ENCODE assay signal across 16 cellular contexts in the genomic region with DNA sequence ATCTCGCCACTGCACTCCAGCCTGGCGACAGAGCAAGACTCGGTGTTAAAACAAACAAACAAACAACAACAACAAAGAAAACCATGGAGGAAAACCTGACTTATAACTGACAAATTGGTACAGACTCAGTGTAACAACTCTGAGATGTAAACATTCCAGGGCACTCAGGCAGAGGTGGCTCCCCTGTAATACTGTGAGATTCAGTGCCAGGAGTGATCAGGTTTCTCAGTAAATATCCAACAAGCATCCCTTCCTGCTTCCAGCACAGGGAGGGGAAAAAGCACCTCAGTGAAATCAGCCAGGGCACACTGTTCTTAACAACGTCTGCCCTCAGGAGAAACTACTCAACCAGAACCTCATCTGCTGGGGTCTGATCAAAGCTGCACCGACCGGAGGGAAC. TPM values are rescaled to one million over a fixed set of nuclear protein-coding genes. Genes with fewer than 3 reads are reported as not detected.
DNase-seq lines count a peak whose midpoint lies in the region; ATAC-seq, FAIRE-seq and TF ChIP-seq lines count a peak whose summit lies in the region.
"Had no signal": no experiment of that assay in that cellular context is flagged by ENCODE, and none has a peak within 500 bp of the region (broad histone marks: within the 10 kb centered on the region; RNA-seq: fewer than 3 reads in every experiment).

No MANE protein-coding gene starts in this region.

- H3K36me3 ChIP-seq in adipocyte (ENCODE audit: control insufficient read depth, insufficient read depth, low read length, severe bottlenecking) (peaks cover 45% of the 10 kb centered on the region), trophoblast cell (ENCODE audit: control insufficient read depth in 1 of 2, insufficient read depth in 2 of 2, low read length in 2 of 2) (peaks cover 3 to 4% of the 10 kb centered on the region in 2 experiments), stomach (peaks cover under 1 to 32% (median 23%) of the 10 kb centered on the region in 4 donors)
- H3K36me3 ChIP-seq: BE2C had no signal

- no CpG with 5 or more reads among the region's 6 CpGs for WGBS in trophoblast cell (ENCODE audit: extremely low coverage, insufficient coverage, insufficient read length)
- 73 to 85% (median 77%) methylated on average over 6 of the region's 6 CpGs for WGBS in stomach, 5 donors

- peaks cover 20% of the 10 kb centered on the region for H3K4me1 ChIP-seq in adipocyte (ENCODE audit: control insufficient read depth, insufficient read depth, low read length)
- peaks cover 0 to 2% of the 10 kb centered on the region in 2 experiments for H3K4me1 ChIP-seq in trophoblast cell (ENCODE audit: control insufficient read depth in 1 of 2, insufficient read depth in 2 of 2, low read length in 2 of 2)
- H3K4me1 ChIP-seq in stomach = peaks cover 0 to 49% (median 30%) of the 10 kb centered on the region in 4 donors

- no peak overlapping the region for H2BK12ac ChIP-seq in trophoblast cell (ENCODE audit: low read length)

- H4K8ac ChIP-seq in trophoblast cell (ENCODE audit: low read depth, low read length) = peak overlapping the region; percentile 31

- no peaks in the 10 kb centered on the region for H3K79me1 ChIP-seq in trophoblast cell (ENCODE audit: low read length)

- no peak for TF ChIP-seq POLR2A in GM12891 (IDR thresholded peaks at IDR 0.05; ENCODE audit: low read depth, low read length)
- TF ChIP-seq POLR2A in stomach (IDR thresholded peaks at IDR 0.05) = no peak

- H3K27ac ChIP-seq in trophoblast cell (ENCODE audit: low read depth, low read length) = no peak overlapping the region
- peak overlapping the region in 2 of 5 donors; percentile 5 to 8 for H3K27ac ChIP-seq in stomach
- H3K27ac ChIP-seq: esophagus muscularis mucosa, tibial artery had no signal

- H2AK5ac ChIP-seq in trophoblast cell (ENCODE audit: low read length) = no peak overlapping the region

- no peak overlapping the region for H4K12ac ChIP-seq in trophoblast cell (ENCODE audit: low read depth, low read length)

- H3K9ac ChIP-seq in adipocyte (ENCODE audit: low read length) (no peak overlapping the region), trophoblast cell (ENCODE audit: low read length) (no peak overlapping the region)

- no peak for ATAC-seq in HG02571 (IDR thresholded peaks at IDR 0.05; ENCODE audit: unreplicated experiment)
- ATAC-seq: activated naive CD8-positive, alpha-beta T cell treated with anti-CD3 and anti-CD28 coated beads, Interleukin-2, amount 50 U/mL, for 24 hours; natural killer cell treated with Interleukin-12 subunit alpha and Interleukin-12 subunit beta and Interleukin-15 and Interleukin-18, amount 100 ng/mL, for 72 hours; stimulated activated effector memory CD8-positive, alpha-beta T cell treated with anti-CD3 and anti-CD28 coated beads, Interleukin-12 subunit alpha, Interleukin-12 subunit beta, amount 100 ng/mL, for 72 hours had no signal

- H3K18ac ChIP-seq in trophoblast cell (ENCODE audit: low read length) = no peak overlapping the region

- H2BK120ac ChIP-seq in trophoblast cell (ENCODE audit: insufficient read depth, low read length, poor library complexity) = no peak overlapping the region

- no peaks in the 10 kb centered on the region for H3K9me3 ChIP-seq in adipocyte (ENCODE audit: control insufficient read depth, low read length)
- peaks cover under 1% of the 10 kb centered on the region for H3K9me3 ChIP-seq in trophoblast cell (ENCODE audit: insufficient read depth, low read depth, low read length)
- no peaks in the 10 kb centered on the region for H3K9me3 ChIP-seq in stomach
- H3K9me3 ChIP-seq: BE2C, esophagus muscularis mucosa, tibial artery had no signal

- no peak overlapping the region for H3K4me3 ChIP-seq in LNCaP clone FGC (ENCODE audit: low read depth, low read length)
- no peak overlapping the region for H3K4me3 ChIP-seq in adipocyte (ENCODE audit: low read length)
- H3K4me3 ChIP-seq in trophoblast cell (ENCODE audit: low read depth, low read length) = no peak overlapping the region
- no peak overlapping the region for H3K4me3 ChIP-seq in stomach
- H3K4me3 ChIP-seq: esophagus muscularis mucosa, tibial artery had no signal

- FAIRE-seq in GM12891 (lab: Jason Lieb, UNC) = no peak

- H3K27me3 ChIP-seq in adipocyte (replicated peaks; ENCODE audit: control insufficient read depth, insufficient read depth, low read length) (no peaks in the 10 kb centered on the region), trophoblast cell (ENCODE audit: insufficient read depth, low read length) (no peaks in the 10 kb centered on the region), stomach (no peaks in the 10 kb centered on the region)
- H3K27me3 ChIP-seq: BE2C, esophagus muscularis mucosa, tibial artery had no signal

- no peaks in the 10 kb centered on the region for H3K79me2 ChIP-seq in trophoblast cell (ENCODE audit: control insufficient read depth, insufficient read depth, low read length, poor library complexity)

- H2AFZ ChIP-seq in trophoblast cell (ENCODE audit: insufficient read depth, low read length, poor library complexity) = no peak overlapping the region

- H2BK5ac ChIP-seq in trophoblast cell (ENCODE audit: low read depth, low read length, poor library complexity) = no peak overlapping the region

- H4K91ac ChIP-seq in trophoblast cell (ENCODE audit: low read depth, low read length) = no peak overlapping the region

- H3K4me2 ChIP-seq in trophoblast cell (ENCODE audit: low read length) = no peak overlapping the region

- no peak overlapping the region for H3K4ac ChIP-seq in trophoblast cell (ENCODE audit: low read depth, low read length)

- H3K14ac ChIP-seq in trophoblast cell (ENCODE audit: low read length) = no peak overlapping the region

- intact Hi-C loops in stomach (cut with DNase I; ENCODE audit: low total_unique reads) = no loop called here

- no peak for TF ChIP-seq EP300 in stomach (IDR thresholded peaks at IDR 0.05)

- peak; percentile 1 for DNase-seq in DMS53 treated with DMSO at 0.1 percent for 48 hours (lab: John Stamatoyannopoulos, UW; ENCODE audit: unreplicated experiment)
- DNase-seq in LNCaP clone FGC (ENCODE audit: low read depth) = peak; percentile 79
- peak; percentile 13 for DNase-seq in adipocyte (ENCODE audit: low read depth)
- no peak for DNase-seq in trophoblast cell
- DNase-seq in GM12891 (ENCODE audit: insufficient read length, low spot score) = no peak
- no peak for DNase-seq in stomach
- DNase-seq: activated CD4-positive, CD25-positive, alpha-beta regulatory T cell; activated naive CD8-positive, alpha-beta T cell treated with anti-CD3 and anti-CD28 coated beads, Interleukin-2, amount 50 U/mL, for 24 hours; BE2C; head of caudate nucleus; stimulated activated CD4-positive, alpha-beta T cell treated with anti-CD3 and anti-CD28 coated beads, Interleukin-12 subunit alpha, Interleukin-12 subunit beta, amount 100 ng/mL, for 4 hours; tibial artery had no signal

- no peak overlapping the region for H3K23ac ChIP-seq in trophoblast cell (ENCODE audit: low read length)

- TF ChIP-seq CTCF in LNCaP clone FGC (IDR thresholded peaks at IDR 0.05; ENCODE audit: control insufficient read depth, extremely low read depth, insufficient read depth) (no peak), stomach (IDR thresholded peaks at IDR 0.05) (no peak)

TF ChIP-seq in GM12891, 5 proteins besides CTCF, POLR2A, EP300 and RAD21:
- TF ChIP-seq SPI1 (IDR thresholded peaks at IDR 0.05; ENCODE audit: low read depth, low read length) = no peak
- TF ChIP-seq TAF1 (IDR thresholded peaks at IDR 0.05; ENCODE audit: low read depth, low read length) = no peak
- no peak for TF ChIP-seq POLR2AphosphoS5 (IDR thresholded peaks at IDR 0.05; ENCODE audit: low read depth, low read length)
- TF ChIP-seq PAX5 (IDR thresholded peaks at IDR 0.05; ENCODE audit: insufficient read depth, low read length, severe bottlenecking) = no peak
- TF ChIP-seq POU2F2 (IDR thresholded peaks at IDR 0.05; ENCODE audit: low read depth, low read length) = no peak

RNA-seq across cellular contexts. Expression of gene AMFR, which starts 52.4 kb away (rescaled TPM):
- 18.4 and 18.6 TPM in 2 replicates for polyA plus RNA-seq in trophoblast cell (2013)
- polyA plus RNA-seq in GM12891 (2012; ENCODE audit: low read depth, missing spikeins) = 30.4 TPM
- total RNA-seq in stomach = 100 to 1,000 TPM in 3 of 5 donors, 10 to 100 TPM in 2; 43.7 to 254 (median 102) TPM
- 10 to 100 TPM; 16.8 to 30.9 (median 17.4) TPM for polyA plus RNA-seq in stomach

Comparison
In these comparisons a context has a peak if more than half of its experiments do, and no peak if none do; other contexts are left out.
1. DNase-seq: peak in DMS53 treated with DMSO at 0.1 percent for 48 hours (single experiment), LNCaP clone FGC (single experiment) and adipocyte (single experiment); none in trophoblast cell (0 of 2), GM12891 (single experiment) and stomach (single experiment).